ENCODE assay signal across 1 cellular context in the genomic region with DNA sequence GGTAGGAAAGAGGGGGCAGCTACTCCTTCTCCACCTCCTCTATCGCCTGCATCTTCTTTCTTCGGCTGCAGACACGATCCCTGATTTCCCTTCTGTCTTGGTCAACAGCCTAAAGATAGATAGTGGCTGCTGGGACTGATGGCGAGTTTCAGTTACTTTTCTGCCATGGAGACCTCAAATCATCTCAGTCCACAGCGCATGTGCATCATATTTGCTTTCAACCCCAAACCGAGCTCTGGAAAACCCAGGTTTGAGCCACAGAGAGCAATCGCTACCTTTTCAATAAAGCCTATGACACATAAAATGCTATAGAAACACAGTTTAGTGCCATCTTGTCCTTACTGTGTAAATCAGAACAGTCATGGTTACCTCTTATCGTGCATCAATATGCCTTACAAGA.
TF ChIP-seq lines count a peak whose summit lies in the region.

No MANE protein-coding gene starts in this region.

TF ChIP-seq in H1, 55 proteins besides CTCF, POLR2A, EP300 and RAD21 (continued from another document):
- TF ChIP-seq SIN3A (conservative IDR thresholded peaks at IDR 0.05 in 1 of 2, IDR thresholded peaks at IDR 0.05 in 1 of 2; ENCODE audit: low read depth in 1 of 2, low read length in 2 of 2): no peak
- no peak for TF ChIP-seq YY1 (IDR thresholded peaks at IDR 0.05; ENCODE audit: low read depth, low read length)
- TF ChIP-seq SUZ12 (IDR thresholded peaks at IDR 0.05; ENCODE audit: low read length): no peak
- no peak for TF ChIP-seq POLR2AphosphoS5 (IDR thresholded peaks at IDR 0.05; ENCODE audit: low read depth, low read length)
- TF ChIP-seq, protein P1, sequence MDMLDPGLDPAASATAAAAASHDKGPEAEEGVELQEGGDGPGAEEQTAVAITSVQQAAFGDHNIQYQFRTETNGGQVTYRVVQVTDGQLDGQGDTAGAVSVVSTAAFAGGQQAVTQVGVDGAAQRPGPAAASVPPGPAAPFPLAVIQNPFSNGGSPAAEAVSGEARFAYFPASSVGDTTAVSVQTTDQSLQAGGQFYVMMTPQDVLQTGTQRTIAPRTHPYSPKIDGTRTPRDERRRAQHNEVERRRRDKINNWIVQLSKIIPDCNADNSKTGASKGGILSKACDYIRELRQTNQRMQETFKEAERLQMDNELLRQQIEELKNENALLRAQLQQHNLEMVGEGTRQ (IDR thresholded peaks at IDR 0.05; ENCODE audit: low read length): no peak
